7 cellular contexts compared by ENCODE assay signal in genomic region chr21:29822064-29822463, GRCh38.
"Had no signal": no experiment of that assay in that cellular context is flagged by ENCODE, and none has a peak within 500 bp of the region (broad histone marks: within the 10 kb centered on the region; RNA-seq: fewer than 3 reads in every experiment).

No MANE protein-coding gene starts in this region.

- FAIRE-seq: HepG2, HTR-8/SVneo had no signal

- H3K4me2 ChIP-seq: KMS-11 had no signal

- ATAC-seq: HepG2 had no signal

- DNase-seq: IMR-90, KBM-7, KG1 had no signal

- H3K9ac ChIP-seq: KMS-11 had no signal

- H3K27ac ChIP-seq: HL-60, KMS-11 had no signal
